ENCODE assay signal across 16 cellular contexts in genomic region chr11:118640332-118641154, GRCh38. TPM values are rescaled to one million over a fixed set of nuclear protein-coding genes. Genes with fewer than 3 reads are reported as not detected.
DNase-seq lines count a peak whose midpoint lies in the region; ATAC-seq and TF ChIP-seq lines count a peak whose summit lies in the region.
"Had no signal": no experiment of that assay in that cellular context is flagged by ENCODE, and none has a peak within 500 bp of the region (broad histone marks: within the 10 kb centered on the region; RNA-seq: fewer than 3 reads in every experiment).

No MANE protein-coding gene starts in this region.

- dilution Hi-C loops in mammary epithelial cell (cut with HindIII; ENCODE audit: low sequenced_read_pairs), result loop anchor here (5.0 kb wide), 1 partner anchor 63 kb away; no protein-coding TSS in a partner anchor

- CTCF ChIA-PET in mammary epithelial cell (lab: Charles Lee; ENCODE audit: low non-redundant PET), result no interaction called here

- ATAC-seq in GM18858 (IDR thresholded peaks at IDR 0.05; ENCODE audit: unreplicated experiment) (no peak), GM19351 (IDR thresholded peaks at IDR 0.05; ENCODE audit: unreplicated experiment) (no peak)
- ATAC-seq: activated CD4-positive, CD25-positive, alpha-beta regulatory T cell treated with anti-CD3 and anti-CD28 coated beads, Interleukin-2, amount 50 U/mL, for 24 hours; effector memory CD8-positive, alpha-beta T cell had no signal

- intact Hi-C loops in mammary epithelial cell (cut with micrococcal nuclease), result loop anchor here (1.0 to 5.0 kb wide), 4 partner anchors 33 to 138 kb away; partner anchors contain the start of gene PHLDB1

- H3K79me2 ChIP-seq in mammary epithelial cell (ENCODE audit: insufficient read depth, low read length) (no peaks in the 10 kb centered on the region), osteoblast (ENCODE audit: insufficient read depth, low read length) (peaks cover 41% of the 10 kb centered on the region)

- H3K36me3 ChIP-seq in mammary epithelial cell (ENCODE audit: insufficient read depth, low read length), result peaks cover 27% of the 10 kb centered on the region
- H3K36me3 ChIP-seq in osteoblast (ENCODE audit: insufficient read depth, low read length), result peaks cover 94% of the 10 kb centered on the region

- H3K4me2 ChIP-seq in mammary epithelial cell (ENCODE audit: insufficient read depth, low read depth, low read length) (no peak overlapping the region), osteoblast (ENCODE audit: insufficient read depth, low read length) (no peak overlapping the region)

- H4K20me1 ChIP-seq in mammary epithelial cell (ENCODE audit: insufficient read depth, low read length) (no peaks in the 10 kb centered on the region), osteoblast (ENCODE audit: insufficient read depth, low read length) (peaks cover 59% of the 10 kb centered on the region)

- H3K9me3 ChIP-seq in mammary epithelial cell (replicated peaks; ENCODE audit: insufficient read depth, low read length), result no peaks in the 10 kb centered on the region
- no peaks in the 10 kb centered on the region for H3K9me3 ChIP-seq in osteoblast (ENCODE audit: low read depth, low read length)
- H3K9me3 ChIP-seq: SJSA1, suprapubic skin had no signal

- H3K27me3 ChIP-seq in mammary epithelial cell (ENCODE audit: insufficient read depth, low read length) (no peaks in the 10 kb centered on the region), osteoblast (ENCODE audit: insufficient read depth, low read length) (no peaks in the 10 kb centered on the region)
- H3K27me3 ChIP-seq: SJSA1, suprapubic skin had no signal

- in situ Hi-C loops in mammary epithelial cell (cut with MboI; ENCODE audit: low sequenced_read_pairs in 2 of 2), result no loop called here

- no peak overlapping the region for H2AFZ ChIP-seq in mammary epithelial cell (ENCODE audit: low read depth, low read length)
- no peak overlapping the region for H2AFZ ChIP-seq in osteoblast (ENCODE audit: low read length)

- WGBS in mammary epithelial cell (ENCODE audit: low coverage, missing lambda C conversion rate), result 72% methylated on average over 5 of the region's 5 CpGs

- H3K9ac ChIP-seq in mammary epithelial cell (ENCODE audit: insufficient read depth, low read length), result no peak overlapping the region

- H3K4me3 ChIP-seq in mammary epithelial cell (replicated peaks in 1 of 3; ENCODE audit: insufficient read depth in 1 of 3, low read depth in 2 of 3, low read length in 3 of 3) (no peak overlapping the region), osteoblast (ENCODE audit: insufficient read depth, low read length) (no peak overlapping the region)
- H3K4me3 ChIP-seq: SJSA1, suprapubic skin had no signal

- H3K4me1 ChIP-seq in mammary epithelial cell (ENCODE audit: insufficient read depth, low read length), result peaks cover 16% of the 10 kb centered on the region
- peaks cover 17% of the 10 kb centered on the region for H3K4me1 ChIP-seq in osteoblast (ENCODE audit: insufficient read depth, low read length)
- H3K4me1 ChIP-seq: SJSA1 had no signal

- TF ChIP-seq CTCF in GM12873 (IDR thresholded peaks at IDR 0.05; ENCODE audit: insufficient read depth, low read depth, low read length, missing control alignments), result peak; percentile 17
- TF ChIP-seq CTCF in mammary epithelial cell (conservative IDR thresholded peaks at IDR 0.05 in 1 of 2, IDR thresholded peaks at IDR 0.05 in 1 of 2; ENCODE audit: extremely low read depth in 1 of 2, insufficient read depth in 1 of 2, low read depth in 1 of 2, low read length in 2 of 2), result peak; percentile 43 to 78
- TF ChIP-seq CTCF in osteoblast (IDR thresholded peaks at IDR 0.05; ENCODE audit: extremely low read depth, low read depth, low read length), result peak; percentile 10

- H3K27ac ChIP-seq in mammary epithelial cell (ENCODE audit: insufficient read depth, low read depth, low read length) (no peak overlapping the region), osteoblast (ENCODE audit: low read depth, low read length) (no peak overlapping the region)
- H3K27ac ChIP-seq: SJSA1, suprapubic skin had no signal

- no TSS peak for BruUV-seq in mammary epithelial cell (replicated peaks; lab: Mats Ljungman, UMichigan)

- DNase-seq in NCI-H345 treated with DMSO at 0.1 percent for 48 hours (lab: John Stamatoyannopoulos, UW; ENCODE audit: unreplicated experiment), result peak; percentile 22
- DNase-seq in mammary epithelial cell, result no peak
- DNase-seq in osteoblast (ENCODE audit: insufficient read length, low spot score, missing footprints), result no peak
- no peak for DNase-seq in OCI-M2 (lab: John Stamatoyannopoulos, UW; ENCODE audit: unreplicated experiment)
- DNase-seq: activated T-cell treated with anti-CD3 and anti-CD28 coated beads, Interleukin-2, amount 50 U/mL, for 24 hours; effector memory CD8-positive, alpha-beta T cell; KBM-7; midbrain; NCI-H226 had no signal

RNA-seq across cellular contexts. Expression of gene PHLDB1, which starts 33.1 kb away (rescaled TPM):
- total RNA-seq in mammary epithelial cell (100 to 1,000 TPM in 1 of 2 donors, 10 to 100 TPM in 1; 62.8 to 198 TPM), osteoblast (86.9 and 96.3 TPM in 2 replicates)
- polyA plus RNA-seq in mammary epithelial cell, result 54.1 TPM
- polyA minus RNA-seq in mammary epithelial cell, result 101 TPM

RNA-seq across cellular contexts. Expression of gene TREH, which starts 38.9 kb away (rescaled TPM):
- total RNA-seq in mammary epithelial cell (under 1 TPM in 1 of 2 donors, not detected in 1; 0.33 TPM), osteoblast (not detected in 2 replicates)
- not detected for polyA plus RNA-seq in mammary epithelial cell
- not detected for polyA minus RNA-seq in mammary epithelial cell
- total RNA-seq: renal cortical epithelial cell, SJSA1, suprapubic skin had no signal

Comparison
In these comparisons a context has a peak if more than half of its experiments do, and no peak if none do; other contexts are left out.
1. CTCF ChIP-seq: peak in every context shown above with its lines; median percentile 60 in mammary epithelial cell; 17 in GM12873; 10 in osteoblast.